ENCODE assay signal across 14 cellular contexts in genomic region chr10:5764422-5765297, GRCh38. TPM values are rescaled to one million over a fixed set of nuclear protein-coding genes. Genes with fewer than 3 reads are reported as not detected.
DNase-seq lines count a peak whose midpoint lies in the region; ATAC-seq and TF ChIP-seq lines count a peak whose summit lies in the region.
"Had no signal": no experiment of that assay in that cellular context is flagged by ENCODE, and none has a peak within 500 bp of the region (broad histone marks: within the 10 kb centered on the region; RNA-seq: fewer than 3 reads in every experiment).

No MANE protein-coding gene starts in this region.

- H3K9me2 ChIP-seq in PC-3 (replicated peaks; ENCODE audit: low read length) = no peaks in the 10 kb centered on the region

- no peak for TF ChIP-seq POLR2A in breast epithelium (IDR thresholded peaks at IDR 0.05)

- no peaks in the 10 kb centered on the region for H3K79me2 ChIP-seq in PC-3 (ENCODE audit: low read length)

- H2AFZ ChIP-seq in PC-3 (ENCODE audit: low read length) = no peak overlapping the region

- TF ChIP-seq CTCF in MCF 10A (IDR thresholded peaks at IDR 0.05; ENCODE audit: unreplicated experiment) = no peak
- no peak for TF ChIP-seq CTCF in breast epithelium (IDR thresholded peaks at IDR 0.05)
- peak; percentile 29 for TF ChIP-seq CTCF in PC-3 (conservative IDR thresholded peaks at IDR 0.05; ENCODE audit: low read depth, low read length)
- no peak for TF ChIP-seq CTCF in dorsolateral prefrontal cortex (IDR thresholded peaks at IDR 0.05 in 54 of 56, conservative IDR thresholded peaks at IDR 0.05 in 2 of 56; ENCODE audit: low read depth in 1 of 56, partially characterized antibody in 56 of 56)

- no peak for ATAC-seq in PC-3

- H4K20me1 ChIP-seq in PC-3 (ENCODE audit: low read length) = no peaks in the 10 kb centered on the region

- H3K27ac Mint-ChIP-seq in MCF 10A (ENCODE audit: low read depth, unreplicated experiment) = peak overlapping the region; percentile 9

- H3K4me3 ChIP-seq in breast epithelium (no peak overlapping the region), PC-3 (ENCODE audit: low read length) (no peak overlapping the region), dorsolateral prefrontal cortex (no peak overlapping the region)
- H3K4me3 ChIP-seq: skin epidermis had no signal

- no peak overlapping the region for H3K27ac ChIP-seq in breast epithelium
- H3K27ac ChIP-seq in PC-3 (ENCODE audit: low read length) = no peak overlapping the region
- peak overlapping the region in 34 of 59 donors; percentile 3 to 72 (median 38) for H3K27ac ChIP-seq in dorsolateral prefrontal cortex
- H3K27ac ChIP-seq in temporal lobe (ENCODE audit: low read depth, low read length) = peak overlapping the region; percentile 54
- H3K27ac ChIP-seq: skin epidermis had no signal

- H3K9me3 Mint-ChIP-seq in MCF 10A (ENCODE audit: unreplicated experiment) = no peaks in the 10 kb centered on the region
- H3K9me3 Mint-ChIP-seq: central memory CD8-positive, alpha-beta T cell had no signal

- intact Hi-C loops in MCF 10A (cut with micrococcal nuclease) (no loop called here), breast epithelium (cut with DNase I; ENCODE audit: low total_unique reads) (no loop called here), PC-3 (cut with micrococcal nuclease) (no loop called here), dorsolateral prefrontal cortex (cut with DNase I) (no loop called here)

- H3K4me1 ChIP-seq in breast epithelium (no peaks in the 10 kb centered on the region), PC-3 (ENCODE audit: insufficient read depth, low read length) (no peaks in the 10 kb centered on the region)

- H3K36me3 ChIP-seq in breast epithelium (peaks cover 13% of the 10 kb centered on the region), PC-3 (ENCODE audit: low read depth, low read length) (peaks cover 18% of the 10 kb centered on the region; the same call in 1 of the 2 replicates)

- H3K4me3 Mint-ChIP-seq in MCF 10A (ENCODE audit: unreplicated experiment) = no peak overlapping the region
- H3K4me3 Mint-ChIP-seq: central memory CD8-positive, alpha-beta T cell had no signal

- no peaks in the 10 kb centered on the region for H3K27me3 Mint-ChIP-seq in MCF 10A (ENCODE audit: insufficient read depth, unreplicated experiment)
- H3K27me3 Mint-ChIP-seq: central memory CD8-positive, alpha-beta T cell had no signal

- CTCF ChIA-PET in MCF 10A (lab: Yijun Ruan, JAX) (interaction anchor here (0.7 kb wide), 1 partner anchor 68 kb away, joined by 3 read pairs; no protein-coding TSS in a partner anchor), PC-3 (lab: Charles Lee) (no interaction called here), HEK293T (lab: Yijun Ruan, JAX) (no interaction called here)

- no peak overlapping the region for H3K4me2 ChIP-seq in PC-3 (ENCODE audit: low read length)

- no peaks in the 10 kb centered on the region for H3K4me1 Mint-ChIP-seq in MCF 10A (ENCODE audit: insufficient read depth, unreplicated experiment)
- H3K4me1 Mint-ChIP-seq: central memory CD8-positive, alpha-beta T cell had no signal

- H3K9me3 ChIP-seq in breast epithelium = no peaks in the 10 kb centered on the region
- no peaks in the 10 kb centered on the region for H3K9me3 ChIP-seq in PC-3 (ENCODE audit: low read length)

- POLR2A ChIA-PET in MCF 10A (lab: Yijun Ruan, JAX) (interaction anchor here (1.0 kb wide), 1 partner anchor 126 kb away, joined by 4 read pairs; the partner anchor contains the start of genes ANKRD16 and FBH1), PC-3 (lab: Charles Lee; ENCODE audit: unreplicated experiment) (no interaction called here), HEK293T (lab: Yijun Ruan, JAX) (no interaction called here)

- peaks cover 98% of the 10 kb centered on the region for H3K36me3 Mint-ChIP-seq in MCF 10A (ENCODE audit: insufficient read depth, unreplicated experiment)

- H3F3A ChIP-seq in PC-3 (ENCODE audit: low read length, unreplicated experiment) = no peaks in the 10 kb centered on the region

- DNase-seq in MCF 10A (ENCODE audit: unreplicated experiment) = no peak
- no peak for DNase-seq in breast epithelium (ENCODE audit: low spot score in 2 of 2)
- no peak for DNase-seq in PC-3
- DNase-seq in dorsolateral prefrontal cortex = no peak
- DNase-seq in NOMO-1 (lab: John Stamatoyannopoulos, UW; ENCODE audit: unreplicated experiment in 2 of 2) = no peak
- no peak for DNase-seq in HEK293T (ENCODE audit: extremely low spot score)
- DNase-seq in iPS-NIHi11 (ENCODE audit: low spot score) = no peak
- DNase-seq: activated naive CD4-positive, alpha-beta T cell; DMS153; NCI-H1694; NCI-H510A had no signal

- no TSS peak for BruUV-seq in MCF 10A (replicated peaks; lab: Mats Ljungman, UMichigan)
- BruUV-seq in PC-3 (replicated peaks; lab: Mats Ljungman, UMichigan) = no TSS peak

- H3K9ac ChIP-seq in PC-3 (ENCODE audit: low read length) = no peak overlapping the region

- H3K27me3 ChIP-seq in breast epithelium (no peaks in the 10 kb centered on the region), PC-3 (ENCODE audit: low read length) (no peaks in the 10 kb centered on the region), dorsolateral prefrontal cortex (no peaks in the 10 kb centered on the region)

TF ChIP-seq in HEK293T, 16 proteins besides CTCF, POLR2A, EP300 and RAD21:
- TF ChIP-seq, protein P1, sequence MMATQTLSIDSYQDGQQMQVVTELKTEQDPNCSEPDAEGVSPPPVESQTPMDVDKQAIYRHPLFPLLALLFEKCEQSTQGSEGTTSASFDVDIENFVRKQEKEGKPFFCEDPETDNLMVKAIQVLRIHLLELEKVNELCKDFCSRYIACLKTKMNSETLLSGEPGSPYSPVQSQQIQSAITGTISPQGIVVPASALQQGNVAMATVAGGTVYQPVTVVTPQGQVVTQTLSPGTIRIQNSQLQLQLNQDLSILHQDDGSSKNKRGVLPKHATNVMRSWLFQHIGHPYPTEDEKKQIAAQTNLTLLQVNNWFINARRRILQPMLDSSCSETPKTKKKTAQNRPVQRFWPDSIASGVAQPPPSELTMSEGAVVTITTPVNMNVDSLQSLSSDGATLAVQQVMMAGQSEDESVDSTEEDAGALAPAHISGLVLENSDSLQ (IDR thresholded peaks at IDR 0.05) = no peak

RNA-seq across cellular contexts. Expression of gene GDI2, which starts 48.6 kb away (rescaled TPM):
- total RNA-seq in MCF 10A (2022) (173 and 200 TPM in 2 replicates), breast epithelium (100 to 1,000 TPM; 249 to 342 (median 259) TPM), PC-3 (2014; rRNA removed) (94.7 and 122 TPM in 2 replicates), dorsolateral prefrontal cortex (100 to 1,000 TPM in 108 of 120 experiments, 10 to 100 TPM in 12; 73.4 to 149 (median 121) TPM), temporal lobe (327 TPM)

Comparison
In these comparisons a context has a peak if more than half of its experiments do, and no peak if none do; other contexts are left out.
1. H3K27ac ChIP-seq: peak in dorsolateral prefrontal cortex (34 of 59) and temporal lobe (single experiment); none in breast epithelium (0 of 2) and PC-3 (single experiment).